ENCODE assay signal across 8 cellular contexts in genomic region chr10:17201165-17202013, GRCh38. TPM values are rescaled to one million over a fixed set of nuclear protein-coding genes. Genes with fewer than 3 reads are reported as not detected.
DNase-seq lines count a peak whose midpoint lies in the region; ATAC-seq and TF ChIP-seq lines count a peak whose summit lies in the region.

TSS of gene TRDMT1 (minus strand) at chr10:17201672. CDS start at chr10:17201634, 38 bp downstream.

- peak; percentile 61 to 74 for DNase-seq in AML-193 (lab: John Stamatoyannopoulos, UW)
- DNase-seq in NCI-H524 treated with DMSO at 0.1 percent for 48 hours (lab: John Stamatoyannopoulos, UW), result peak; percentile 5
- DNase-seq in activated CD4-positive, alpha-beta T cell treated with anti-CD3 and anti-CD28 coated beads, Interleukin-2, amount 50 U/mL, for 48 hours, result peak; percentile 79 to 85
- peak; percentile 64 to 95 for DNase-seq in dermis microvascular lymphatic vessel endothelial cell (ENCODE audit: low read depth in 2 of 2)
- DNase-seq in lower leg skin (ENCODE audit: low spot score in 2 of 2), result peak; percentile 69 to 97
- peak; percentile 80 for DNase-seq in stimulated activated CD4-positive, alpha-beta T cell treated with anti-CD3 and anti-CD28 coated beads, Interleukin-4, amount 100 ng/mL, for 24 hours

- ATAC-seq in HG03159 (IDR thresholded peaks at IDR 0.05; ENCODE audit: unreplicated experiment), result peak; percentile 87

- in situ Hi-C loops in GM18951 (cut with MboI; ENCODE audit: low sequenced_read_pairs, unreplicated experiment), result no loop called here

- intact Hi-C loops in lower leg skin (cut with DNase I; ENCODE audit: low total_unique reads), result no loop called here

- peak within 1 kb of the TSS; percentile 59 for H3K4me3 ChIP-seq in lower leg skin (ENCODE audit: low read depth, poor library complexity, severe bottlenecking)

- TF ChIP-seq CTCF in lower leg skin (IDR thresholded peaks at IDR 0.05), result peak in 1 of 3 donors; percentile 14

- WGBS in lower leg skin, 2 donors, result 1 to 3% methylated on average over 31 to 44 of the region's 56 CpGs

- TF ChIP-seq POLR2A in GM18951 (IDR thresholded peaks at IDR 0.05; ENCODE audit: extremely low read depth, insufficient read depth, insufficient read length) (peak; percentile 67), lower leg skin (IDR thresholded peaks at IDR 0.05) (no peak)

RNA-seq across cellular contexts. Expression of gene TRDMT1, which starts in this region (rescaled TPM):
- 4.4 and 5.0 TPM in 2 replicates for total RNA-seq in dermis microvascular lymphatic vessel endothelial cell
- total RNA-seq in lower leg skin, result 1 to 10 TPM; 3.9 to 4.5 (median 4.1) TPM

Comparison
In these comparisons a context has a peak if more than half of its experiments do, and no peak if none do; other contexts are left out.
1. Peak in every context shown above with its lines: DNase-seq, ATAC-seq and H3K4me3 ChIP-seq.
2. DNase-seq: peak in every context shown above with its lines; median percentile 83 in lower leg skin; 82 in activated CD4-positive, alpha-beta T cell treated with anti-CD3 and anti-CD28 coated beads, Interleukin-2, amount 50 U/mL, for 48 hours; 80 in stimulated activated CD4-positive, alpha-beta T cell treated with anti-CD3 and anti-CD28 coated beads, Interleukin-4, amount 100 ng/mL, for 24 hours; 80 in dermis microvascular lymphatic vessel endothelial cell; 68 in AML-193; 5 in NCI-H524 treated with DMSO at 0.1 percent for 48 hours.